In the genomic region with DNA sequence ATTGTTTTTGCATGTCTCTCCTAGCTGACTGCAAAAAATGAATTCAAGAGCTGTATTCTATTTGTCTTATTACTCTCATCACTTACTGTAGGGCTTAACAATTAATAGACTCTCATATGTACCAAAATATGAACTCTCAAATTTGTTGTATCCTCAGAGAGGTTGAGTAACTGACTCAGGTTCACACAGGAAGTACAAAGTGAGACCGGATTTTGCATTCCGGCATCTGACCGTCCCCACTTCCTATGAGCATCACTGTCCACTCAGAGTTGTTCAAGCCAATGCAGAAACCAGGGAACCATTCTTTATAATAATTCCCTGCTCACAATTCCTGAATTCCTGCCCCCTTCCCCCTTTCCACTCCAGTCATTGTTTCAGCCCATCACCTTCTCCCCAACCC, we compare ENCODE assay signal across 1 cellular context.
TF ChIP-seq lines count a peak whose summit lies in the region.

No MANE protein-coding gene starts in this region.

TF ChIP-seq in HepG2, 621 proteins besides CTCF, POLR2A, EP300 and RAD21 (continued from another document):
- TF ChIP-seq, protein P1, sequence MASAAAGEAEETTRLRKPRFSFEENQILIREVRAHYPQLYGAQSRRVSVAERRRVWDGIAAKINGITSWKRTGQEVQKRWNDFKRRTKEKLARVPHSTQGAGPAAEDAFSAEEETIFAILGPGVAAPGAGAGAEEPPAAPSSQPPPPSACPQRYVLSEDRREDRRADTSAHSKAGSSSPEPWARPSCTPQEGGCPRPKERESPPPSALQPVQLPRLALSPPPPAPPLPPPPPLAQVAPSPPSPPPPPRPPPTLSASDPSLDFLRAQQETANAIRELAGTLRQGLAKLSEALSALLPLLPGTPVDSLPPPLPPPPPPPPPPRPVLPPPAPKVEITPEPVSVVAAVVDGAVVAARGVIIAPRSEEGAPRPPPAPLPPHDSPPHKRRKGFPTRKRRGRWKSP (CRISPR knock-in tag; IDR thresholded peaks at IDR 0.05), result no peak
- TF ChIP-seq ZNF451 (CRISPR knock-in tag; IDR thresholded peaks at IDR 0.05), result no peak
- TF ChIP-seq, protein P2, sequence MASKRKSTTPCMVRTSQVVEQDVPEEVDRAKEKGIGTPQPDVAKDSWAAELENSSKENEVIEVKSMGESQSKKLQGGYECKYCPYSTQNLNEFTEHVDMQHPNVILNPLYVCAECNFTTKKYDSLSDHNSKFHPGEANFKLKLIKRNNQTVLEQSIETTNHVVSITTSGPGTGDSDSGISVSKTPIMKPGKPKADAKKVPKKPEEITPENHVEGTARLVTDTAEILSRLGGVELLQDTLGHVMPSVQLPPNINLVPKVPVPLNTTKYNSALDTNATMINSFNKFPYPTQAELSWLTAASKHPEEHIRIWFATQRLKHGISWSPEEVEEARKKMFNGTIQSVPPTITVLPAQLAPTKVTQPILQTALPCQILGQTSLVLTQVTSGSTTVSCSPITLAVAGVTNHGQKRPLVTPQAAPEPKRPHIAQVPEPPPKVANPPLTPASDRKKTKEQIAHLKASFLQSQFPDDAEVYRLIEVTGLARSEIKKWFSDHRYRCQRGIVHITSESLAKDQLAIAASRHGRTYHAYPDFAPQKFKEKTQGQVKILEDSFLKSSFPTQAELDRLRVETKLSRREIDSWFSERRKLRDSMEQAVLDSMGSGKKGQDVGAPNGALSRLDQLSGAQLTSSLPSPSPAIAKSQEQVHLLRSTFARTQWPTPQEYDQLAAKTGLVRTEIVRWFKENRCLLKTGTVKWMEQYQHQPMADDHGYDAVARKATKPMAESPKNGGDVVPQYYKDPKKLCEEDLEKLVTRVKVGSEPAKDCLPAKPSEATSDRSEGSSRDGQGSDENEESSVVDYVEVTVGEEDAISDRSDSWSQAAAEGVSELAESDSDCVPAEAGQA (IDR thresholded peaks at IDR 0.05; ENCODE audit: low read depth), result no peak
- TF ChIP-seq, protein P2 (CRISPR knock-in tag; IDR thresholded peaks at IDR 0.05; ENCODE audit: borderline replicate concordance), result no peak
- no peak for TF ChIP-seq ZNF616 (CRISPR knock-in tag; IDR thresholded peaks at IDR 0.05; ENCODE audit: low read depth)
- TF ChIP-seq ARNTL (CRISPR knock-in tag; IDR thresholded peaks at IDR 0.05), result no peak
- TF ChIP-seq, protein P3, sequence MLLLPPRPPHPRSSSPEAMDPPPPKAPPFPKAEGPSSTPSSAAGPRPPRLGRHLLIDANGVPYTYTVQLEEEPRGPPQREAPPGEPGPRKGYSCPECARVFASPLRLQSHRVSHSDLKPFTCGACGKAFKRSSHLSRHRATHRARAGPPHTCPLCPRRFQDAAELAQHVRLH (CRISPR knock-in tag; IDR thresholded peaks at IDR 0.05; ENCODE audit: borderline replicate concordance, low read depth), result no peak
- TF ChIP-seq KMT2B (CRISPR knock-in tag; IDR thresholded peaks at IDR 0.05), result no peak
- TF ChIP-seq, protein P4, sequence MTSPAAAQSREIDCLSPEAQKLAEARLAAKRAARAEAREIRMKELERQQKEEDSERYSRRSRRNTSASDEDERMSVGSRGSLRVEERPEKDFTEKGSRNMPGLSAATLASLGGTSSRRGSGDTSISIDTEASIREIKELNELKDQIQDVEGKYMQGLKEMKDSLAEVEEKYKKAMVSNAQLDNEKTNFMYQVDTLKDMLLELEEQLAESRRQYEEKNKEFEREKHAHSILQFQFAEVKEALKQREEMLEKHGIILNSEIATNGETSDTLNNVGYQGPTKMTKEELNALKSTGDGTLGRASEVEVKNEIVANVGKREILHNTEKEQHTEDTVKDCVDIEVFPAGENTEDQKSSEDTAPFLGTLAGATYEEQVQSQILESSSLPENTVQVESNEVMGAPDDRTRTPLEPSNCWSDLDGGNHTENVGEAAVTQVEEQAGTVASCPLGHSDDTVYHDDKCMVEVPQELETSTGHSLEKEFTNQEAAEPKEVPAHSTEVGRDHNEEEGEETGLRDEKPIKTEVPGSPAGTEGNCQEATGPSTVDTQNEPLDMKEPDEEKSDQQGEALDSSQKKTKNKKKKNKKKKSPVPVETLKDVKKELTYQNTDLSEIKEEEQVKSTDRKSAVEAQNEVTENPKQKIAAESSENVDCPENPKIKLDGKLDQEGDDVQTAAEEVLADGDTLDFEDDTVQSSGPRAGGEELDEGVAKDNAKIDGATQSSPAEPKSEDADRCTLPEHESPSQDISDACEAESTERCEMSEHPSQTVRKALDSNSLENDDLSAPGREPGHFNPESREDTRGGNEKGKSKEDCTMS (CRISPR knock-in tag; conservative IDR thresholded peaks at IDR 0.05), result no peak
- TF ChIP-seq HOXA7 (CRISPR knock-in tag; IDR thresholded peaks at IDR 0.05), result no peak
- TF ChIP-seq, protein P5, sequence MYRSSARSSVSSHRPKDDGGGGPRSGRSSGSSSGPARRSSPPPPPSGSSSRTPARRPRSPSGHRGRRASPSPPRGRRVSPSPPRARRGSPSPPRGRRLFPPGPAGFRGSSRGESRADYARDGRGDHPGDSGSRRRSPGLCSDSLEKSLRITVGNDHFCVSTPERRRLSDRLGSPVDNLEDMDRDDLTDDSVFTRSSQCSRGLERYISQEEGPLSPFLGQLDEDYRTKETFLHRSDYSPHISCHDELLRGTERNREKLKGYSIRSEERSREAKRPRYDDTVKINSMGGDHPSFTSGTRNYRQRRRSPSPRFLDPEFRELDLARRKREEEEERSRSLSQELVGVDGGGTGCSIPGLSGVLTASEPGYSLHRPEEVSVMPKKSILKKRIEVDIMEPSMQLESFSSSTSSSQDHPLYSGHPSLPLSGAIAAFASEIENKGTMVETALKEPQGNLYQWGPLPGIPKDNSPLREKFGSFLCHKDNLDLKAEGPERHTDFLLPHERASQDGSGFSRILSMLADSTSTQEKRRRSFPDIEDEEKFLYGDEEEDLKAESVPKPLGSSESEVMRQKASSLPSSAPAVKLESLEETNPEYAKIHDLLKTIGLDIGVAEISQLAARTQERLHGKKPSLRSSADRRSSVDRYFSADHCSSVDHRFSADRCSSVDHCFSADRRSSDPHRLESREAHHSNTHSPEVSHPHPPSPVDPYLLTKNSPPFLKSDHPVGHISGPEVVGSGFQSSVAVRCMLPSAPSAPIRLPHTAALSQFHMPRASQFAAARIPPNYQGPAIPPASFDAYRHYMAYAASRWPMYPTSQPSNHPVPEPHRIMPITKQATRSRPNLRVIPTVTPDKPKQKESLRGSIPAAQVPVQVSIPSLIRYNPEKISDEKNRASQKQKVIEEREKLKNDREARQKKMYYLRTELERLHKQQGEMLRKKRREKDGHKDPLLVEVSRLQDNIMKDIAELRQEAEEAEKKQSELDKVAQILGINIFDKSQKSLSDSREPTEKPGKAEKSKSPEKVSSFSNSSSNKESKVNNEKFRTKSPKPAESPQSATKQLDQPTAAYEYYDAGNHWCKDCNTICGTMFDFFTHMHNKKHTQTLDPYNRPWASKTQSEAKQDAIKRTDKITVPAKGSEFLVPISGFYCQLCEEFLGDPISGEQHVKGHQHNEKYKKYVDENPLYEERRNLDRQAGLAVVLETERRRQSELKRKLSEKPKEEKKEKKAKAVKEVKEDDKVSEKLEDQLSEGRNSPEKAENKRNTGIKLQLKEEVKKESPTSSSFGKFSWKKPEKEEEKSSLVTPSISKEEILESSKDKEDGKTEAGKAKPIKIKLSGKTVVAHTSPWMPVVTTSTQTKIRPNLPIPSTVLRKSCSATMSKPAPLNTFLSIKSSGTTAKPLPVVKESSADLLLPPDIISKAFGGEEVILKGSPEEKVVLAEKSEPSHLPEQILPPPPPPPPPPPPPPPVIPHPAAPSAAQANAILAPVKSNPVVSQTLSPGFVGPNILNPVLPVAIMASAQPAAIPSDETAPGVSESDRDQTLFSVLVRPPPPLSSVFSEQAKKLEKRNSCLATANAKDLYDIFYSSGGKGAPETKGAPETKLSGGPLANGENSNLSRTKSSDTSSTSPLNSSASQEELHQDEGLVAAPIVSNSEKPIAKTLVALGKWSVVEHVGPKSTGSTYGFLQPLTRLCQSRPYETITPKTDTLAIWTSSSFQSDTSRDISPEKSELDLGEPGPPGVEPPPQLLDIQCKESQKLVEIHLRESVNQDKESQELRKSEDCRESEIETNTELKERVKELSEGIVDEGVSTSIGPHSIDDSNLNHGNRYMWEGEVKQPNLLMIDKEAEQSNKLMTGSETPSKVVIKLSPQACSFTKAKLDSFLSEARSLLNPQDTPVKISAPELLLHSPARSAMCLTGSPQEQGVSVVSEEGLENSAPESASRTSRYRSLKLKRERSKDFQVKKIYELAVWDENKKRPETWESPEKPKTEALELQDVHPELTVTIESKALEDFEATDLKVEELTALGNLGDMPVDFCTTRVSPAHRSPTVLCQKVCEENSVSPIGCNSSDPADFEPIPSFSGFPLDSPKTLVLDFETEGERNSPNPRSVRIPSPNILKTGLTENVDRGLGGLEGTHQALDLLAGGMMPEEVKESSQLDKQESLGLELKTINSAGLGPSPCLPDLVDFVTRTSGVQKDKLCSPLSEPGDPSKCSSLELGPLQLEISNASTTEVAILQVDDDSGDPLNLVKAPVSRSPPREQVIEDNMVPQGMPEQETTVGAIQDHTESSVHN (CRISPR knock-in tag; IDR thresholded peaks at IDR 0.05), result no peak
